ENCODE assay signal across 27 cellular contexts in genomic region chr14:101185946-101186345, GRCh38.
"Had no signal": no experiment of that assay in that cellular context is flagged by ENCODE, and none has a peak within 500 bp of the region (broad histone marks: within the 10 kb centered on the region; RNA-seq: fewer than 3 reads in every experiment).

No MANE protein-coding gene starts in this region.

- H3K9me3 Mint-ChIP-seq: activated CD4-positive, alpha-beta memory T cell treated with anti-CD3 and anti-CD28 coated beads, Interleukin-2, amount 10 ng/mL, durations not matched to agents 7 days and 5 days; activated naive CD4-positive, alpha-beta T cell treated with anti-CD3 and anti-CD28 coated beads for 36 hours; activated T-cell treated with anti-CD3 and anti-CD28 coated beads, Interleukin-2, amount 50 U/mL, for 4 hours; activated T-helper 1 cell treated with anti-CD3 and anti-CD28 coated beads, Interleukin-12 subunit alpha, Interleukin-12 subunit beta, Interleukin-2, Interleukin-4 antibody, amounts not matched to agents 30 ng/mL and 10 ng/mL and 1 ng/mL, durations not matched to agents 14 hours and 24 hours and 36 hours had no signal

- H3K27me3 Mint-ChIP-seq: activated CD4-positive, alpha-beta memory T cell treated with anti-CD3 and anti-CD28 coated beads, Interleukin-2, amount 10 ng/mL, durations not matched to agents 7 days and 5 days had no signal

- H3K4me1 ChIP-seq: adrenal gland, body of pancreas, SJSA1 had no signal

- H3K9me3 ChIP-seq: adrenal gland, body of pancreas, SJSA1 had no signal

- H3K4me3 Mint-ChIP-seq: activated CD4-positive, alpha-beta memory T cell treated with anti-CD3 and anti-CD28 coated beads, Interleukin-2, amount 10 ng/mL, durations not matched to agents 7 days and 5 days; activated naive CD4-positive, alpha-beta T cell treated with anti-CD3 and anti-CD28 coated beads for 36 hours; activated T-cell treated with anti-CD3 and anti-CD28 coated beads, Interleukin-2, amount 50 U/mL, for 4 hours; activated T-helper 1 cell treated with anti-CD3 and anti-CD28 coated beads, Interleukin-12 subunit alpha, Interleukin-12 subunit beta, Interleukin-2, Interleukin-4 antibody, amounts not matched to agents 30 ng/mL and 10 ng/mL and 1 ng/mL, durations not matched to agents 14 hours and 24 hours and 36 hours had no signal

- H3K27ac Mint-ChIP-seq: activated CD4-positive, alpha-beta memory T cell treated with anti-CD3 and anti-CD28 coated beads, Interleukin-2, amount 10 ng/mL, durations not matched to agents 7 days and 5 days; activated naive CD4-positive, alpha-beta T cell treated with anti-CD3 and anti-CD28 coated beads for 36 hours; activated naive CD4-positive, alpha-beta T cell treated with anti-CD3 and anti-CD28 coated beads, Interleukin-2, amount 50 U/mL, for 72 hours; activated T-helper 1 cell treated with anti-CD3 and anti-CD28 coated beads, Interleukin-12 subunit alpha, Interleukin-12 subunit beta, Interleukin-2, Interleukin-4 antibody, amounts not matched to agents 30 ng/mL and 10 ng/mL and 1 ng/mL, durations not matched to agents 14 hours and 24 hours and 36 hours had no signal

- H3K27me3 ChIP-seq: adrenal gland, body of pancreas, SJSA1 had no signal

- H3K36me3 ChIP-seq: adrenal gland, SJSA1, WERI-Rb-1 had no signal

- H3K4me1 Mint-ChIP-seq: activated CD4-positive, alpha-beta memory T cell treated with anti-CD3 and anti-CD28 coated beads, Interleukin-2, amount 10 ng/mL, durations not matched to agents 7 days and 5 days had no signal

- H3K36me3 Mint-ChIP-seq: activated naive CD4-positive, alpha-beta T cell treated with anti-CD3 and anti-CD28 coated beads, Interleukin-2, amount 50 U/mL, for 72 hours had no signal

- H3K4me3 ChIP-seq: adrenal gland, body of pancreas, SJSA1 had no signal

- ATAC-seq: activated naive CD4-positive, alpha-beta T cell treated with anti-CD3 and anti-CD28 coated beads, Interleukin-2, amount 50 U/mL, for 72 hours; activated T-cell treated with anti-CD3 and anti-CD28 coated beads, Interleukin-2, amount 50 U/mL, for 4 hours; body of pancreas; Panc1 had no signal

- DNase-seq: activated CD4-positive, alpha-beta T cell treated with anti-CD3 and anti-CD28 coated beads for 1 hour; activated CD4-positive, alpha-beta T cell treated with anti-CD3 and anti-CD28 coated beads for 48 hours; activated CD4-positive, CD25-positive, alpha-beta regulatory T cell; activated CD8-positive, alpha-beta memory T cell treated with anti-CD3 and anti-CD28 coated beads, Interleukin-2, amount 50 U/mL, for 4 hours; activated gamma-delta T cell treated with Interleukin-2 at 50 U/mL for 16 hours; activated naive CD4-positive, alpha-beta T cell treated with anti-CD3 and anti-CD28 coated beads for 36 hours; activated T-cell treated with anti-CD3 and anti-CD28 coated beads for 4 hours; activated T-cell treated with anti-CD3 and anti-CD28 coated beads, Interleukin-2, amount 50 U/mL, for 4 hours; body of pancreas; caudate nucleus; cerebellar nuclear complex; NCI-H1105; NCI-H1417 treated with DMSO at 0.1 percent for 48 hours; NCI-H187 treated with DMSO at 0.1 percent for 48 hours; NCI-H226; NCI-H446 treated with DMSO at 0.1 percent for 48 hours; NCI-H524; SHP77 treated with DMSO at 0.1 percent for 48 hours; SW 1271; T1000; WERI-Rb-1 had no signal

- H3K27ac ChIP-seq: adrenal gland, body of pancreas, SJSA1, WERI-Rb-1 had no signal
